Comparison of ENCODE assay signal across 1 cellular context in the genomic region with DNA sequence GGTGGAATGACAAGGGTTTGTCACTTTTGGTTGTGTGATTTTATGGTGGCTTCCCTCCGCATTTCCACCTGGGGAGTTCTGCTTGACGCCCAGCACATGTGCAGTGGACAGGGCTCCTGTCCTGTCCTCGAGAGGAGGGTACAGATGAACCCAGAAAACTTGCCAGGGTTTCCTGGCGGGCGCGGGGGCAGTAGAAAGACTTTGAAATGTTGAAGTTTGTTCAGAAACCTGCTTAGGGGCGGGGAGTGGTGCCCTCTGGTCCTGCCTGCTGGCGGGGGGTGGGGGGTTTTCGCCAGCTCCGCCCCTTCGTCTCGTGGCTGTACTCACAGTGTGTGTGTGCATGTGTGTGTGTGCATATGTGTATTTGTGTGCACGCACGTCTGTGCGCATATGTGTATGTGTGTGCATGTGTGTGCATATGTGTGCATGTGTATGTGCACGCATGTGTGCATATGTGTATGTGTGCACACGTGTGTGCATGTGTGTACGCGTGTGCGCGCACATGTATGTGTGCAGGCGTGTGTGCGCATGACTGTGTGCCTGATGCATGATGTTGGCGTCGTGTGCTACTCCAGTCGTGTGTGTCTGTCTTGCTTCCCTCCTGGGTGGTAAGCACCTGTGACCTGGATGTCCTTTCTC.
TF ChIP-seq lines count a peak whose summit lies in the region.

No MANE protein-coding gene starts in this region.

TF ChIP-seq in H1, 55 proteins besides CTCF, POLR2A, EP300 and RAD21:
- TF ChIP-seq, protein P1, sequence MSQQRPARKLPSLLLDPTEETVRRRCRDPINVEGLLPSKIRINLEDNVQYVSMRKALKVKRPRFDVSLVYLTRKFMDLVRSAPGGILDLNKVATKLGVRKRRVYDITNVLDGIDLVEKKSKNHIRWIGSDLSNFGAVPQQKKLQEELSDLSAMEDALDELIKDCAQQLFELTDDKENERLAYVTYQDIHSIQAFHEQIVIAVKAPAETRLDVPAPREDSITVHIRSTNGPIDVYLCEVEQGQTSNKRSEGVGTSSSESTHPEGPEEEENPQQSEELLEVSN (IDR thresholded peaks at IDR 0.05): no peak
- peak; percentile 71; the same call in 1 of the 2 replicates for TF ChIP-seq KDM1A (IDR thresholded peaks at IDR 0.05; ENCODE audit: borderline replicate concordance, low read length)
- no peak for TF ChIP-seq KDM5A (IDR thresholded peaks at IDR 0.05; ENCODE audit: low read length)
- TF ChIP-seq SP4 (IDR thresholded peaks at IDR 0.05; ENCODE audit: low read length): no peak
TF ChIP-seq in H1: peak in this region for 1.
